13 cellular contexts compared by ENCODE assay signal in the genomic region with DNA sequence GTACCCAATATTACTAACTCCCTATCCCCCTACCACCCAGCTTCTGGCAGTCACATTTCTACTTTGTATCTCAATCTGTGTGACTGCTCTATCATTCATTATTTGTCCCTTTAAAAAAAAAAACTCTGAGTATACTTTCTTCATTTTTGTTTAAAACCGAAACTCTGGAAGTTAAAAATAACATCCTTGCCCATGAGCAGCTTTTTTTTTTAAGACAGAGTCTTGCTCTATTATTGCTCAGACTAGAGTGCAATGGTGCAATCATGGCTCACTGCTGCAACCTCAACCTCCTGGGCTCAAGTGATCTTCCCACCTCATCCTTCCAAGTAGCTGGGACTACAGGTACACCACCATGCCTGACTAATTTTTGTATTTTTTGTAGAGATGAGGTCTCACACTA. TPM values are rescaled to one million over a fixed set of nuclear protein-coding genes. Genes with fewer than 3 reads are reported as not detected.
A peak's percentile ranks its signal among the peaks of the same experiment; 100 is the strongest.
DNase-seq lines count a peak whose midpoint lies in the region; ATAC-seq, FAIRE-seq and TF ChIP-seq lines count a peak whose summit lies in the region.
"Had no signal": no experiment of that assay in that cellular context is flagged by ENCODE, and none has a peak within 500 bp of the region (broad histone marks: within the 10 kb centered on the region; RNA-seq: fewer than 3 reads in every experiment).

No MANE protein-coding gene starts in this region.

- no peaks in the 10 kb centered on the region for H3K27me3 Mint-ChIP-seq in chondrocyte (ENCODE audit: low read depth)
- H3K27me3 Mint-ChIP-seq: stimulated activated naive CD8-positive, alpha-beta T cell treated with anti-CD3 and anti-CD28 coated beads, Interleukin-15, Interleukin-2, amounts not matched to agents 100 ng/mL and 50 ng/mL, for 24 hours had no signal

- H3K18ac ChIP-seq in trophoblast cell (ENCODE audit: low read length), result no peak overlapping the region

- TF ChIP-seq POLR2A in GM12891 (IDR thresholded peaks at IDR 0.05; ENCODE audit: low read depth, low read length), result no peak

- H2BK12ac ChIP-seq in trophoblast cell (ENCODE audit: low read length), result no peak overlapping the region

- H3K4me2 ChIP-seq in trophoblast cell (ENCODE audit: low read length), result no peak overlapping the region

- no peak overlapping the region for H2BK5ac ChIP-seq in trophoblast cell (ENCODE audit: low read depth, low read length, poor library complexity)

- H3K4me1 ChIP-seq in trophoblast cell (ENCODE audit: control insufficient read depth in 1 of 2, insufficient read depth in 2 of 2, low read length in 2 of 2) (peaks cover 4 to 5% of the 10 kb centered on the region in 2 experiments), small intestine (ENCODE audit: control insufficient read depth in 2 of 2, insufficient read depth in 1 of 2, low read depth in 1 of 2, low read length in 1 of 2) (peaks cover 0 to 3% of the 10 kb centered on the region in 2 donors)

- no peaks in the 10 kb centered on the region for H3K9me3 ChIP-seq in trophoblast cell (ENCODE audit: insufficient read depth, low read depth, low read length)
- no peaks in the 10 kb centered on the region for H3K9me3 ChIP-seq in small intestine (ENCODE audit: control insufficient read depth, low read depth)
- H3K9me3 ChIP-seq: left lung had no signal

- H3K27ac Mint-ChIP-seq in chondrocyte (ENCODE audit: unreplicated experiment), result peak overlapping the region; percentile 97
- H3K27ac Mint-ChIP-seq: stimulated activated naive CD8-positive, alpha-beta T cell treated with anti-CD3 and anti-CD28 coated beads, Interleukin-15, Interleukin-2, amounts not matched to agents 100 ng/mL and 50 ng/mL, for 24 hours; T-helper 2 cell treated with Interferon-gamma antibody and Interleukin-4, amounts not matched to agents 5 μg/mL and 100 μg/mL, for 36 hours had no signal

- DNase-seq in GM12891 (ENCODE audit: insufficient read length, low spot score), result no peak
- no peak for DNase-seq in chondrocyte (ENCODE audit: low spot score)
- peak in 1 of 2 donors; percentile 35 for DNase-seq in trophoblast cell
- DNase-seq in HTR-8/SVneo (ENCODE audit: insufficient read length, low spot score), result no peak
- DNase-seq in small intestine, result no peak
- no peak for DNase-seq in activated effector memory CD4-positive, alpha-beta T cell treated with anti-CD3 and anti-CD28 coated beads, Interleukin-2, amount 50 U/mL, for 16 hours
- DNase-seq: left lung, NCI-H446 had no signal

- no peak overlapping the region for H3K23ac ChIP-seq in trophoblast cell (ENCODE audit: low read length)

- peaks cover 24% of the 10 kb centered on the region for H3K79me2 ChIP-seq in trophoblast cell (ENCODE audit: control insufficient read depth, insufficient read depth, low read length, poor library complexity)

- no peak overlapping the region for H3K14ac ChIP-seq in trophoblast cell (ENCODE audit: low read length)

- FAIRE-seq in GM12891 (lab: Jason Lieb, UNC) (peak; percentile 68), HTR-8/SVneo (lab: Jason Lieb, UNC) (no peak), small intestine (lab: Jason Lieb, UNC) (no peak)
- FAIRE-seq: G401.6 had no signal

- peak overlapping the region; percentile 22 for H3K4me3 Mint-ChIP-seq in chondrocyte (ENCODE audit: unreplicated experiment)
- H3K4me3 Mint-ChIP-seq: stimulated activated naive CD8-positive, alpha-beta T cell treated with anti-CD3 and anti-CD28 coated beads, Interleukin-15, Interleukin-2, amounts not matched to agents 100 ng/mL and 50 ng/mL, for 24 hours; T-helper 2 cell treated with Interferon-gamma antibody and Interleukin-4, amounts not matched to agents 5 μg/mL and 100 μg/mL, for 36 hours had no signal

- H3K36me3 ChIP-seq in trophoblast cell (ENCODE audit: control insufficient read depth in 1 of 2, insufficient read depth in 2 of 2, low read length in 2 of 2) (peaks cover 2 to 14% of the 10 kb centered on the region in 2 experiments), small intestine (ENCODE audit: control insufficient read depth in 2 of 2, insufficient read depth in 2 of 2, low read length in 2 of 2) (no peaks in the 10 kb centered on the region)

- H3K27me3 ChIP-seq in trophoblast cell (ENCODE audit: insufficient read depth, low read length) (no peaks in the 10 kb centered on the region), small intestine (ENCODE audit: control insufficient read depth in 2 of 2, insufficient read depth in 2 of 2, low read length in 2 of 2) (no peaks in the 10 kb centered on the region)
- H3K27me3 ChIP-seq: left lung had no signal

- no peak overlapping the region for H4K8ac ChIP-seq in trophoblast cell (ENCODE audit: low read depth, low read length)

- peaks cover 50% of the 10 kb centered on the region for H3K4me1 Mint-ChIP-seq in chondrocyte (ENCODE audit: low read depth)

- no peak for TF ChIP-seq CTCF in chondrocyte (IDR thresholded peaks at IDR 0.05)

- no peak overlapping the region for H2BK120ac ChIP-seq in trophoblast cell (ENCODE audit: insufficient read depth, low read length, poor library complexity)

- no peaks in the 10 kb centered on the region for H3K79me1 ChIP-seq in trophoblast cell (ENCODE audit: low read length)

- no CpG with 5 or more reads among the region's 1 CpG for WGBS in trophoblast cell (ENCODE audit: extremely low coverage, insufficient coverage, insufficient read length)
- 36 to 83% (median 50%) methylated on average over 1 of the region's 1 CpG for WGBS in small intestine, 3 donors

- H2AK5ac ChIP-seq in trophoblast cell (ENCODE audit: low read length), result no peak overlapping the region

- H3K9me3 Mint-ChIP-seq in chondrocyte (ENCODE audit: low read depth), result no peaks in the 10 kb centered on the region
- H3K9me3 Mint-ChIP-seq: stimulated activated naive CD8-positive, alpha-beta T cell treated with anti-CD3 and anti-CD28 coated beads, Interleukin-15, Interleukin-2, amounts not matched to agents 100 ng/mL and 50 ng/mL, for 24 hours; T-helper 2 cell treated with Interferon-gamma antibody and Interleukin-4, amounts not matched to agents 5 μg/mL and 100 μg/mL, for 36 hours had no signal

- H4K12ac ChIP-seq in trophoblast cell (ENCODE audit: low read depth, low read length), result no peak overlapping the region

- H3K27ac ChIP-seq in trophoblast cell (ENCODE audit: low read depth, low read length) (no peak overlapping the region), small intestine (ENCODE audit: low read depth in 1 of 2, low read length in 1 of 2) (peak overlapping the region in 1 of 2 donors; percentile 49)
- H3K27ac ChIP-seq: left lung had no signal

- peak overlapping the region; percentile 86 for H3K4ac ChIP-seq in trophoblast cell (ENCODE audit: low read depth, low read length)

- H3K36me3 Mint-ChIP-seq in chondrocyte (ENCODE audit: low read depth), result peaks cover 4% of the 10 kb centered on the region

- no peak overlapping the region for H2AFZ ChIP-seq in trophoblast cell (ENCODE audit: insufficient read depth, low read length, poor library complexity)

- no peak overlapping the region for H4K91ac ChIP-seq in trophoblast cell (ENCODE audit: low read depth, low read length)

- H3K4me3 ChIP-seq in trophoblast cell (ENCODE audit: low read depth, low read length) (no peak overlapping the region), small intestine (ENCODE audit: low read depth in 1 of 2, low read length in 2 of 2) (no peak overlapping the region)
- H3K4me3 ChIP-seq: left lung had no signal

- H3K9ac ChIP-seq in trophoblast cell (ENCODE audit: low read length), result no peak overlapping the region

- ATAC-seq in HG02884 (IDR thresholded peaks at IDR 0.05; ENCODE audit: unreplicated experiment) (peak; percentile 46), HG02840 (IDR thresholded peaks at IDR 0.05; ENCODE audit: low FRiP score, unreplicated experiment) (no peak)
- ATAC-seq: left lung had no signal

TF ChIP-seq in GM12891, 5 proteins besides CTCF, POLR2A, EP300 and RAD21:
- no peak for TF ChIP-seq POU2F2 (IDR thresholded peaks at IDR 0.05; ENCODE audit: low read depth, low read length)
- TF ChIP-seq SPI1 (IDR thresholded peaks at IDR 0.05; ENCODE audit: low read depth, low read length), result no peak
- TF ChIP-seq TAF1 (IDR thresholded peaks at IDR 0.05; ENCODE audit: low read depth, low read length), result no peak
- TF ChIP-seq PAX5 (IDR thresholded peaks at IDR 0.05; ENCODE audit: insufficient read depth, low read length, severe bottlenecking), result no peak
- TF ChIP-seq POLR2AphosphoS5 (IDR thresholded peaks at IDR 0.05; ENCODE audit: low read depth, low read length), result no peak

RNA-seq across cellular contexts. Expression of a gene that starts 15.8 kb away (rescaled TPM):
- 93.1 TPM for polyA plus RNA-seq in GM12891 (2012; ENCODE audit: low read depth, missing spikeins)
- 73.7 to 87.5 TPM (median 84.4 TPM) in 3 replicates for total RNA-seq in chondrocyte
- polyA plus RNA-seq in trophoblast cell (2013), result 243 and 250 TPM in 2 replicates
- 10 to 100 TPM; 33.5 to 36.0 (median 35.1) TPM for polyA plus RNA-seq in small intestine
